Comparison of ENCODE assay signal across 18 cellular contexts in genomic region chr5:35198681-35199080, GRCh38. TPM values are rescaled to one million over a fixed set of nuclear protein-coding genes. Genes with fewer than 3 reads are reported as not detected.
DNase-seq lines count a peak whose midpoint lies in the region; ATAC-seq and TF ChIP-seq lines count a peak whose summit lies in the region.
"Had no signal": no experiment of that assay in that cellular context is flagged by ENCODE, and none has a peak within 500 bp of the region (broad histone marks: within the 10 kb centered on the region; RNA-seq: fewer than 3 reads in every experiment).

No MANE protein-coding gene starts in this region.

- peak; percentile 8 for DNase-seq in fibroblast of gingiva (ENCODE audit: low read depth)
- peak; percentile 27 for DNase-seq in nephron progenitor cell
- no peak for DNase-seq in gastrocnemius medialis
- no peak for DNase-seq in NCI-H2029 treated with DMSO at 0.1 percent for 48 hours (lab: John Stamatoyannopoulos, UW)
- no peak for DNase-seq in stimulated activated CD4-positive, alpha-beta T cell treated with anti-CD3 and anti-CD28 coated beads, Interleukin-4, amount 100 ng/mL, for 24 hours
- DNase-seq in iPS-NIHi11 (ENCODE audit: low spot score) = no peak
- DNase-seq: ACHN; activated CD4-positive, alpha-beta T cell treated with anti-CD3 and anti-CD28 coated beads, Interleukin-2, amount 10 ng/mL, durations not matched to agents 7 days and 5 days; activated T-cell treated with anti-CD3 and anti-CD28 coated beads, Interleukin-2, amount 50 U/mL, for 48 hours; naive thymus-derived CD8-positive, alpha-beta T cell; NCI-H146; NCI-H510A treated with DMSO at 0.1 percent for 48 hours; T-helper 17 cell had no signal

- H3K4me1 Mint-ChIP-seq in nephron progenitor cell = peaks cover 66% of the 10 kb centered on the region
- H3K4me1 Mint-ChIP-seq: activated CD4-positive, alpha-beta T cell treated with anti-CD3 and anti-CD28 coated beads, Interleukin-2, amount 10 ng/mL, durations not matched to agents 7 days and 5 days had no signal

- no peak for TF ChIP-seq CTCF in 22Rv1 (IDR thresholded peaks at IDR 0.05)
- TF ChIP-seq CTCF in nephron progenitor cell (IDR thresholded peaks at IDR 0.05) = no peak
- no peak for TF ChIP-seq CTCF in gastrocnemius medialis (IDR thresholded peaks at IDR 0.05 in 4 of 5, conservative IDR thresholded peaks at IDR 0.05 in 1 of 5)

- peaks cover 14% of the 10 kb centered on the region for H3K27me3 Mint-ChIP-seq in nephron progenitor cell (ENCODE audit: low read depth, poor library complexity)

- in situ Hi-C loops in gastrocnemius medialis (cut with MboI; ENCODE audit: low sequenced_read_pairs in 4 of 4) = no loop called here

- no peak for TF ChIP-seq POLR2A in gastrocnemius medialis (IDR thresholded peaks at IDR 0.05)

- no peaks in the 10 kb centered on the region for H3K36me3 ChIP-seq in HUES48 (ENCODE audit: control insufficient read depth, insufficient read depth, low read length)
- H3K36me3 ChIP-seq in gastrocnemius medialis = no peaks in the 10 kb centered on the region

- H3K9me3 ChIP-seq in HUES48 (ENCODE audit: control insufficient read depth, insufficient read depth, low read length) (no peaks in the 10 kb centered on the region), gastrocnemius medialis (no peaks in the 10 kb centered on the region)
- H3K9me3 ChIP-seq: testis had no signal

- peak overlapping the region; percentile 39 for H3K27ac ChIP-seq in 22Rv1
- H3K27ac ChIP-seq in HUES48 (ENCODE audit: low read depth, low read length) = peak overlapping the region; percentile 10
- no peak overlapping the region for H3K27ac ChIP-seq in gastrocnemius medialis
- H3K27ac ChIP-seq: testis had no signal

- intact Hi-C loops in gastrocnemius medialis (cut with DNase I; ENCODE audit: low total_unique reads) = no loop called here

- H3K9me3 Mint-ChIP-seq in nephron progenitor cell = no peaks in the 10 kb centered on the region
- H3K9me3 Mint-ChIP-seq: activated CD4-positive, alpha-beta T cell treated with anti-CD3 and anti-CD28 coated beads, Interleukin-2, amount 10 ng/mL, durations not matched to agents 7 days and 5 days; IgD-negative memory B cell; naive thymus-derived CD8-positive, alpha-beta T cell had no signal

- H3K9ac ChIP-seq in HUES48 (ENCODE audit: low read depth, low read length) = no peak overlapping the region

- no peaks in the 10 kb centered on the region for H3K27me3 ChIP-seq in HUES48 (ENCODE audit: control insufficient read depth, insufficient read depth, low read length)
- no peaks in the 10 kb centered on the region for H3K27me3 ChIP-seq in gastrocnemius medialis
- H3K27me3 ChIP-seq: testis had no signal

- no peak for ATAC-seq in gastrocnemius medialis
- ATAC-seq: naive thymus-derived CD8-positive, alpha-beta T cell; T-helper 17 cell had no signal

- peak overlapping the region; percentile 46 for H3K4me3 Mint-ChIP-seq in nephron progenitor cell
- H3K4me3 Mint-ChIP-seq: activated CD4-positive, alpha-beta T cell treated with anti-CD3 and anti-CD28 coated beads, Interleukin-2, amount 10 ng/mL, durations not matched to agents 7 days and 5 days; IgD-negative memory B cell; naive thymus-derived CD8-positive, alpha-beta T cell had no signal

- no peak overlapping the region for H3K4me3 ChIP-seq in HUES48 (ENCODE audit: low read depth, low read length)
- H3K4me3 ChIP-seq in gastrocnemius medialis = no peak overlapping the region
- H3K4me3 ChIP-seq: skin epidermis, testis had no signal

- H3K27ac Mint-ChIP-seq in nephron progenitor cell = peak overlapping the region; percentile 90
- H3K27ac Mint-ChIP-seq: activated CD4-positive, alpha-beta T cell treated with anti-CD3 and anti-CD28 coated beads, Interleukin-2, amount 10 ng/mL, durations not matched to agents 7 days and 5 days; naive thymus-derived CD8-positive, alpha-beta T cell; T-helper 17 cell had no signal

- H3K36me3 Mint-ChIP-seq in nephron progenitor cell (ENCODE audit: low read depth) = peaks cover 5% of the 10 kb centered on the region
- H3K36me3 Mint-ChIP-seq: IgD-negative memory B cell; naive thymus-derived CD8-positive, alpha-beta T cell had no signal

- H3K4me1 ChIP-seq in HUES48 (ENCODE audit: control insufficient read depth, insufficient read depth, low read length) = peaks cover 5% of the 10 kb centered on the region; the same call in 1 of the 2 replicates
- H3K4me1 ChIP-seq in gastrocnemius medialis = no peaks in the 10 kb centered on the region

RNA-seq across cellular contexts. Expression of gene PRLR, which starts 31.6 kb away (rescaled TPM):
- under 1 TPM; 0.10 to 0.65 (median 0.39) TPM for total RNA-seq in gastrocnemius medialis
- total RNA-seq: activated CD4-positive, alpha-beta T cell treated with anti-CD3 and anti-CD28 coated beads, Interleukin-2, amount 10 ng/mL, durations not matched to agents 7 days and 5 days; naive thymus-derived CD8-positive, alpha-beta T cell; T-helper 17 cell had no signal

Comparison
In these comparisons a context has a peak if more than half of its experiments do, and no peak if none do; other contexts are left out.
1. H3K27ac ChIP-seq: peak in 22Rv1 (single experiment) and HUES48 (single experiment); none in gastrocnemius medialis (0 of 4).
2. DNase-seq: peak in fibroblast of gingiva (single experiment) and nephron progenitor cell (single experiment); none in gastrocnemius medialis (0 of 2), NCI-H2029 treated with DMSO at 0.1 percent for 48 hours (single experiment), stimulated activated CD4-positive, alpha-beta T cell treated with anti-CD3 and anti-CD28 coated beads, Interleukin-4, amount 100 ng/mL, for 24 hours (single experiment) and iPS-NIHi11 (single experiment).